In the genomic region with DNA sequence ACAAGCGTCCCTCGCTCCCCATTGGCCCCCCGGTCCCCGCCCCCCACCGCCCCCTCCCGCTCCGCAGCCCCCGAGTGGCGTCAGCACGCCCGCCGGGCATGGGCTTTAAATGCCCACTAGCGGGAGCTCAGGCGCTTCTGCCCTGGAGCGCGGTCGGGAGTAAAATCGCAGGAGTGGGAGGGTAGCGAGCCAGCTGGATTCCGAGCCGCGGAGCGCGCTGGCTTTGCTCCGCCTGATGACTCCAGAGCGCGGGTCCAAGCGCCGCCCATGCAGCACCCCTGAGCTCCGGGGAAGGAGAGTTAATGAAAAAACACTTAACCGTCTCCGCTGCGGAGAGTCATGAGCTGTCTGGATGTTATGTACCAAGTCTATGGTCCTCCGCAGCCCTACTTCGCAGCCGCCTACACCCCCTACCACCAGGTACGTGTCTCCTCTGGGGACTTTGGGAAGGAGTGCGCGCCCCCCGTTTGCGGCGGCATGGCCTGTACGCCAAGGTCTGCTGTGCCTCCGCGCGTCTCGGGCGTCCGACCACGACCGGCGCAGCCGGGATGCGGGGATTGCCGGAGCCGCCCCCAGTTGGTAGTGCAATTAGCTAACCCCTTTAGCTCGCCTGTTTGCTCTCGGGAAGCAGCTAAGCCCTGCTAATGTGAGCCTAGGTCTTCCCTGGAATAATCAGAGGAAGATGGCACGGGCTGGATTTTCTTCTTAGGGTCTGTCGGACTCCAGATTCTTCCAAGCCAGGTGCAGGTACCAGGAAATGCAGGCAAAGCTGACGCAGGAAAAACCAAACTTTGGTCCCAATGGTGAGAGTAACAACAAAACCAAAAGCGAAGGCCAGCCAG, we compare ENCODE assay signal across 8 cellular contexts. TPM values are rescaled to one million over a fixed set of nuclear protein-coding genes. Genes with fewer than 3 reads are reported as not detected.
DNase-seq lines count a peak whose midpoint lies in the region; TF ChIP-seq lines count a peak whose summit lies in the region.

TSS of gene VGLL2 (plus strand) at position 134 of the 842 bp plus-strand sequence. CDS start at position 340, 206 bp downstream.

- H3K36me3 Mint-ChIP-seq in activated naive CD4-positive, alpha-beta T cell treated with anti-CD3 and anti-CD28 coated beads for 36 hours (ENCODE audit: low read depth), result no peaks in the 10 kb centered on the region

- no peaks in the 10 kb centered on the region for H3K9me3 ChIP-seq in ascending aorta
- peaks cover 0 to 2% (median 0%) of the 10 kb centered on the region in 4 donors for H3K9me3 ChIP-seq in sigmoid colon

- H3K4me2 ChIP-seq in KMS-11, result peak within 1 kb of the TSS; percentile 25

- peaks cover 8% of the 10 kb centered on the region for H3K4me1 Mint-ChIP-seq in activated naive CD4-positive, alpha-beta T cell treated with anti-CD3 and anti-CD28 coated beads for 36 hours (ENCODE audit: low read depth)

- no peak for TF ChIP-seq EP300 in sigmoid colon (IDR thresholded peaks at IDR 0.05)

- intact Hi-C loops in activated naive CD4-positive, alpha-beta T cell treated with anti-CD3 and anti-CD28 coated beads for 36 hours (cut with micrococcal nuclease), result loop anchor here (1.0 to 5.0 kb wide), 4 partner anchors 217 to 498 kb away; partner anchors contain the start of genes DCBLD1 and FAM162B
- intact Hi-C loops in ascending aorta (cut with DNase I) (no loop called here), sigmoid colon (cut with DNase I) (no loop called here)

- no peak for TF ChIP-seq POLR2A in sigmoid colon (IDR thresholded peaks at IDR 0.05)

- H3K27ac ChIP-seq in KMS-11, result no peak within 1 kb of the TSS
- H3K27ac ChIP-seq in ascending aorta, result no peak within 1 kb of the TSS
- no peak within 1 kb of the TSS for H3K27ac ChIP-seq in sigmoid colon

- H2AFZ ChIP-seq in KMS-11 (ENCODE audit: low read depth), result peak within 1 kb of the TSS; percentile 54; the same call in 1 of the 2 replicates

- CTCF ChIA-PET in activated naive CD4-positive, alpha-beta T cell treated with anti-CD3 and anti-CD28 coated beads for 36 hours (lab: Charles Lee), result no interaction called here

- H3K36me3 ChIP-seq in KMS-11 (ENCODE audit: insufficient read depth) (no peaks in the 10 kb centered on the region), ascending aorta (no peaks in the 10 kb centered on the region), sigmoid colon (no peaks in the 10 kb centered on the region)

- H3K79me2 ChIP-seq in KMS-11 (ENCODE audit: insufficient read depth, low read depth), result no peaks in the 10 kb centered on the region

- H3K4me3 Mint-ChIP-seq in activated naive CD4-positive, alpha-beta T cell treated with anti-CD3 and anti-CD28 coated beads for 36 hours, result peak within 1 kb of the TSS; percentile 51

- H3K4me3 ChIP-seq in KMS-11 (IDR thresholded peaks at IDR 0.05; ENCODE audit: insufficient read depth, low read depth, low read length) (no peak within 1 kb of the TSS), ascending aorta (peak within 1 kb of the TSS; percentile 51 to 61), iPS-11a (ENCODE audit: low read depth, low read length) (peak within 1 kb of the TSS; percentile 58), sigmoid colon (peak within 1 kb of the TSS; percentile 18 to 52 (median 42))

- 1 to 2% methylated on average over 62 of the region's 62 CpGs for WGBS in sigmoid colon, 2 donors

- H3K4me1 ChIP-seq in KMS-11 (ENCODE audit: low read depth, poor library complexity, severe bottlenecking) (no peaks in the 10 kb centered on the region), ascending aorta (peaks cover 0 to 2% of the 10 kb centered on the region in 2 donors), sigmoid colon (peaks cover 0 to 35% (median 31%) of the 10 kb centered on the region in 4 donors)

- no peaks in the 10 kb centered on the region for H3K9me3 Mint-ChIP-seq in activated naive CD4-positive, alpha-beta T cell treated with anti-CD3 and anti-CD28 coated beads for 36 hours

- no peak within 1 kb of the TSS for H3K9ac ChIP-seq in KMS-11

- TF ChIP-seq CTCF in KMS-11 (conservative IDR thresholded peaks at IDR 0.05; ENCODE audit: low read depth, low read length) (no peak), ascending aorta (IDR thresholded peaks at IDR 0.05) (peak in 1 of 3 experiments; percentile 14), sigmoid colon (IDR thresholded peaks at IDR 0.05) (no peak)

- H3K27ac Mint-ChIP-seq in activated naive CD4-positive, alpha-beta T cell treated with anti-CD3 and anti-CD28 coated beads for 36 hours, result no peak within 1 kb of the TSS

- no peaks in the 10 kb centered on the region for H4K20me1 ChIP-seq in KMS-11 (ENCODE audit: insufficient read depth)

- H3K27me3 ChIP-seq in KMS-11 (ENCODE audit: insufficient read depth, low read depth) (no peaks in the 10 kb centered on the region), ascending aorta (peaks cover 19% of the 10 kb centered on the region), sigmoid colon (peaks cover 49 to 100% (median 77%) of the 10 kb centered on the region in 3 donors)

- H3K27me3 Mint-ChIP-seq in activated naive CD4-positive, alpha-beta T cell treated with anti-CD3 and anti-CD28 coated beads for 36 hours (ENCODE audit: low read depth), result peaks cover 85% of the 10 kb centered on the region

- no peak for DNase-seq in activated naive CD4-positive, alpha-beta T cell treated with anti-CD3 and anti-CD28 coated beads for 36 hours
- DNase-seq in activated naive CD4-positive, alpha-beta T cell treated with Interleukin-2 at 50 U/mL for 16 hours, result no peak
- no peak for DNase-seq in ascending aorta (ENCODE audit: low spot score in 2 of 2)
- DNase-seq in sigmoid colon, result peak; percentile 65
- no peak for DNase-seq in NCI-H1092 (lab: John Stamatoyannopoulos, UW)
- no peak for DNase-seq in cerebellar nuclear complex (lab: John Stamatoyannopoulos, UW)

RNA-seq across cellular contexts. Expression of gene VGLL2, which starts in this region (rescaled TPM):
- total RNA-seq in activated naive CD4-positive, alpha-beta T cell treated with anti-CD3 and anti-CD28 coated beads for 36 hours, result not detected
- not detected for total RNA-seq in ascending aorta
- total RNA-seq in sigmoid colon, result not detected
- not detected for polyA plus RNA-seq in sigmoid colon

Comparison
In these comparisons a context has a peak if more than half of its experiments do, and no peak if none do; other contexts are left out.
1. Peak in DNase-seq and H3K4me3 ChIP-seq in sigmoid colon; RNA of the gene not detected or under 1 TPM.